In genomic region chr13:99379856-99380255, GRCh38 we compare ENCODE assay signal across 23 cellular contexts.
DNase-seq lines count a peak whose midpoint lies in the region; ATAC-seq, FAIRE-seq and TF ChIP-seq lines count a peak whose summit lies in the region.
"Had no signal": no experiment of that assay in that cellular context is flagged by ENCODE, and none has a peak within 500 bp of the region (broad histone marks: within the 10 kb centered on the region; RNA-seq: fewer than 3 reads in every experiment).

No MANE protein-coding gene starts in this region.

- intact Hi-C loops in activated naive CD4-positive, alpha-beta T cell treated with anti-CD3 and anti-CD28 coated beads for 36 hours (cut with micrococcal nuclease), result loop anchor here (2.0 kb wide), 2 partner anchors 165 to 179 kb away; partner anchors contain the start of gene UBAC2

- TF ChIP-seq CTCF in WTC11 (IDR thresholded peaks at IDR 0.05), result no peak

- H3K27ac Mint-ChIP-seq in activated naive CD4-positive, alpha-beta T cell treated with anti-CD3 and anti-CD28 coated beads, Interleukin-2, amount 10 ng/mL, durations not matched to agents 7 days and 5 days, result peak overlapping the region; percentile 91
- H3K27ac Mint-ChIP-seq in activated naive CD4-positive, alpha-beta T cell treated with anti-CD3 and anti-CD28 coated beads for 36 hours, result no peak overlapping the region
- peak overlapping the region; percentile 3; the same call in 1 of the 2 replicates for H3K27ac Mint-ChIP-seq in WTC11
- peak overlapping the region; percentile 92 to 96 for H3K27ac Mint-ChIP-seq in effector memory CD8-positive, alpha-beta T cell
- peak overlapping the region; percentile 82 for H3K27ac Mint-ChIP-seq in stimulated activated memory B cell treated with anti-CD40 and anti-IgM and Interleukin-4, amounts not matched to agents 10 μg/mL and 1 μg/mL and 100 μg/mL, for 72 hours

- H3K9me3 Mint-ChIP-seq in activated naive CD4-positive, alpha-beta T cell treated with anti-CD3 and anti-CD28 coated beads, Interleukin-2, amount 10 ng/mL, durations not matched to agents 7 days and 5 days, result no peaks in the 10 kb centered on the region
- no peaks in the 10 kb centered on the region for H3K9me3 Mint-ChIP-seq in activated naive CD4-positive, alpha-beta T cell treated with anti-CD3 and anti-CD28 coated beads for 36 hours
- H3K9me3 Mint-ChIP-seq in WTC11, result no peaks in the 10 kb centered on the region
- H3K9me3 Mint-ChIP-seq in effector memory CD8-positive, alpha-beta T cell, result no peaks in the 10 kb centered on the region
- no peaks in the 10 kb centered on the region for H3K9me3 Mint-ChIP-seq in stimulated activated memory B cell treated with anti-CD40 and anti-IgM and Interleukin-4, amounts not matched to agents 10 μg/mL and 1 μg/mL and 100 μg/mL, for 72 hours
- H3K9me3 Mint-ChIP-seq: T-helper 1 cell treated with Interleukin-12 subunit alpha and Interleukin-12 subunit beta and Interleukin-4 antibody, amounts not matched to agents 30 μg/mL and 1 μg/mL, for 36 hours had no signal

- no peak for TF ChIP-seq POLR2A in H54 (IDR thresholded peaks at IDR 0.05; ENCODE audit: low read depth, low read length)

- CTCF ChIA-PET in activated naive CD4-positive, alpha-beta T cell treated with anti-CD3 and anti-CD28 coated beads, Interleukin-2, amount 10 ng/mL, durations not matched to agents 7 days and 5 days (lab: Charles Lee), result no interaction called here
- CTCF ChIA-PET in activated naive CD4-positive, alpha-beta T cell treated with anti-CD3 and anti-CD28 coated beads for 36 hours (lab: Charles Lee), result interaction anchor here (0.6 to 16.7 kb wide), 3 partner anchors 29 to 95 kb away, joined by 3 to 288 read pairs (median 5); no protein-coding TSS in a partner anchor
- CTCF ChIA-PET in WTC11 (lab: Charles Lee), result interaction anchor here (1.5 kb wide), 1 partner anchor 203 kb away, joined by 5 read pairs; no protein-coding TSS in a partner anchor

- POLR2A ChIA-PET in WTC11 (lab: Charles Lee), result no interaction called here

- H3K36me3 Mint-ChIP-seq in activated naive CD4-positive, alpha-beta T cell treated with anti-CD3 and anti-CD28 coated beads, Interleukin-2, amount 10 ng/mL, durations not matched to agents 7 days and 5 days, result peaks cover 51% of the 10 kb centered on the region
- H3K36me3 Mint-ChIP-seq in activated naive CD4-positive, alpha-beta T cell treated with anti-CD3 and anti-CD28 coated beads for 36 hours (ENCODE audit: low read depth), result peaks cover 26% of the 10 kb centered on the region
- H3K36me3 Mint-ChIP-seq in WTC11, result peaks cover 17% of the 10 kb centered on the region; the same call in 1 of the 2 replicates
- peaks cover 50% of the 10 kb centered on the region for H3K36me3 Mint-ChIP-seq in effector memory CD8-positive, alpha-beta T cell (ENCODE audit: insufficient read depth)
- H3K36me3 Mint-ChIP-seq in stimulated activated memory B cell treated with anti-CD40 and anti-IgM and Interleukin-4, amounts not matched to agents 10 μg/mL and 1 μg/mL and 100 μg/mL, for 72 hours, result peaks cover 14% of the 10 kb centered on the region

- ATAC-seq in WTC11, result no peak
- no peak for ATAC-seq in effector memory CD8-positive, alpha-beta T cell (replicated peaks)
- no peak for ATAC-seq in stimulated activated memory B cell treated with anti-CD40 and anti-IgM and Interleukin-4, amounts not matched to agents 10 μg/mL and 1 μg/mL and 100 μg/mL, for 72 hours
- no peak for ATAC-seq in HG03095 (IDR thresholded peaks at IDR 0.05; ENCODE audit: unreplicated experiment)
- ATAC-seq: sciatic nerve had no signal

- no peak for FAIRE-seq in H54 (lab: Jason Lieb, UNC)

- no peak for DNase-seq in activated naive CD4-positive, alpha-beta T cell treated with anti-CD3 and anti-CD28 coated beads, Interleukin-2, amount 10 ng/mL, durations not matched to agents 7 days and 5 days
- DNase-seq in activated naive CD4-positive, alpha-beta T cell treated with anti-CD3 and anti-CD28 coated beads for 36 hours, result no peak
- DNase-seq in WTC11 (ENCODE audit: low spot score) (no peak), NOMO-1 treated with DMSO at 0.1 percent for 48 hours (lab: John Stamatoyannopoulos, UW; ENCODE audit: unreplicated experiment) (no peak), H54 (ENCODE audit: insufficient read length, low spot score) (no peak)
- DNase-seq in effector memory CD8-positive, alpha-beta T cell, result no peak
- DNase-seq: ACHN; activated CD4-positive, CD25-positive, alpha-beta regulatory T cell; activated gamma-delta T cell treated with Interleukin-2 at 50 U/mL for 16 hours; DMS53; effector CD8-positive, alpha-beta T cell; KG1; NCI-H1694 treated with DMSO at 0.1 percent for 48 hours; NCI-H345; NCI-H82; PC-9; SJCRH30; stimulated activated CD4-positive, alpha-beta T cell treated with anti-CD3 and anti-CD28 coated beads, Interleukin-15, amount 100 ng/mL, for 24 hours; testis had no signal

- H3K4me3 Mint-ChIP-seq in activated naive CD4-positive, alpha-beta T cell treated with anti-CD3 and anti-CD28 coated beads, Interleukin-2, amount 10 ng/mL, durations not matched to agents 7 days and 5 days, result no peak overlapping the region
- no peak overlapping the region for H3K4me3 Mint-ChIP-seq in activated naive CD4-positive, alpha-beta T cell treated with anti-CD3 and anti-CD28 coated beads for 36 hours
- no peak overlapping the region for H3K4me3 Mint-ChIP-seq in WTC11
- H3K4me3 Mint-ChIP-seq in effector memory CD8-positive, alpha-beta T cell, result peak overlapping the region; percentile 46 to 69
- peak overlapping the region; percentile 30 for H3K4me3 Mint-ChIP-seq in stimulated activated memory B cell treated with anti-CD40 and anti-IgM and Interleukin-4, amounts not matched to agents 10 μg/mL and 1 μg/mL and 100 μg/mL, for 72 hours
- H3K4me3 Mint-ChIP-seq: T-helper 1 cell treated with Interleukin-12 subunit alpha and Interleukin-12 subunit beta and Interleukin-4 antibody, amounts not matched to agents 30 μg/mL and 1 μg/mL, for 36 hours had no signal

- H3K27me3 Mint-ChIP-seq in activated naive CD4-positive, alpha-beta T cell treated with anti-CD3 and anti-CD28 coated beads, Interleukin-2, amount 10 ng/mL, durations not matched to agents 7 days and 5 days, result no peaks in the 10 kb centered on the region
- no peaks in the 10 kb centered on the region for H3K27me3 Mint-ChIP-seq in activated naive CD4-positive, alpha-beta T cell treated with anti-CD3 and anti-CD28 coated beads for 36 hours (ENCODE audit: low read depth)
- H3K27me3 Mint-ChIP-seq in WTC11 (ENCODE audit: low read depth), result no peaks in the 10 kb centered on the region
- no peaks in the 10 kb centered on the region for H3K27me3 Mint-ChIP-seq in effector memory CD8-positive, alpha-beta T cell
- no peaks in the 10 kb centered on the region for H3K27me3 Mint-ChIP-seq in stimulated activated memory B cell treated with anti-CD40 and anti-IgM and Interleukin-4, amounts not matched to agents 10 μg/mL and 1 μg/mL and 100 μg/mL, for 72 hours

- H3K4me1 Mint-ChIP-seq in activated naive CD4-positive, alpha-beta T cell treated with anti-CD3 and anti-CD28 coated beads, Interleukin-2, amount 10 ng/mL, durations not matched to agents 7 days and 5 days, result peaks cover 93% of the 10 kb centered on the region
- H3K4me1 Mint-ChIP-seq in activated naive CD4-positive, alpha-beta T cell treated with anti-CD3 and anti-CD28 coated beads for 36 hours (ENCODE audit: low read depth), result peaks cover 84% of the 10 kb centered on the region
- peaks cover 29% of the 10 kb centered on the region for H3K4me1 Mint-ChIP-seq in WTC11
- peaks cover 59 to 71% of the 10 kb centered on the region in 2 donors for H3K4me1 Mint-ChIP-seq in effector memory CD8-positive, alpha-beta T cell (ENCODE audit: low read depth in 2 of 2)
- H3K4me1 Mint-ChIP-seq in stimulated activated memory B cell treated with anti-CD40 and anti-IgM and Interleukin-4, amounts not matched to agents 10 μg/mL and 1 μg/mL and 100 μg/mL, for 72 hours, result peaks cover 85% of the 10 kb centered on the region

TF ChIP-seq in WTC11, 78 proteins besides CTCF, POLR2A, EP300 and RAD21 (continues in another document):
- TF ChIP-seq SMAD3 (CRISPR knock-in tag; IDR thresholded peaks at IDR 0.05; ENCODE audit: borderline replicate concordance) (no peak), MAX (CRISPR knock-in tag; IDR thresholded peaks at IDR 0.05) (no peak), NFE2L1 (CRISPR knock-in tag; IDR thresholded peaks at IDR 0.05) (no peak), ZNF281 (CRISPR knock-in tag; IDR thresholded peaks at IDR 0.05) (no peak), ERG (CRISPR knock-in tag; IDR thresholded peaks at IDR 0.05) (no peak), ZNF219 (CRISPR knock-in tag; IDR thresholded peaks at IDR 0.05; ENCODE audit: borderline replicate concordance) (no peak)

Comparison
In these comparisons a context has a peak if more than half of its experiments do, and no peak if none do; other contexts are left out.
1. H3K4me3 Mint-ChIP-seq: peak in effector memory CD8-positive, alpha-beta T cell (2 of 2) and stimulated activated memory B cell treated with anti-CD40 and anti-IgM and Interleukin-4, amounts not matched to agents 10 μg/mL and 1 μg/mL and 100 μg/mL, for 72 hours (single experiment); none in activated naive CD4-positive, alpha-beta T cell treated with anti-CD3 and anti-CD28 coated beads, Interleukin-2, amount 10 ng/mL, durations not matched to agents 7 days and 5 days (single experiment), activated naive CD4-positive, alpha-beta T cell treated with anti-CD3 and anti-CD28 coated beads for 36 hours (single experiment) and WTC11 (single experiment).